19 cellular contexts compared by ENCODE assay signal in genomic region chr3:39193391-39193790, GRCh38. TPM values are rescaled to one million over a fixed set of nuclear protein-coding genes. Genes with fewer than 3 reads are reported as not detected.
DNase-seq lines count a peak whose midpoint lies in the region; ATAC-seq and TF ChIP-seq lines count a peak whose summit lies in the region.
"Had no signal": no experiment of that assay in that cellular context is flagged by ENCODE, and none has a peak within 500 bp of the region (broad histone marks: within the 10 kb centered on the region; RNA-seq: fewer than 3 reads in every experiment).

No MANE protein-coding gene starts in this region.

- no peak for TF ChIP-seq CTCF in endodermal cell (conservative IDR thresholded peaks at IDR 0.05)

- no peaks in the 10 kb centered on the region for H3K9me3 Mint-ChIP-seq in endodermal cell
- H3K9me3 Mint-ChIP-seq: central memory CD8-positive, alpha-beta T cell; natural killer cell had no signal

- H2BK12ac ChIP-seq in neuronal stem cell (ENCODE audit: low read length), result no peak overlapping the region

- peak overlapping the region; percentile 87 for H2AK5ac ChIP-seq in neuronal stem cell (ENCODE audit: low read depth, low read length)

- no peak overlapping the region for H2BK120ac ChIP-seq in neuronal stem cell (ENCODE audit: low read depth, low read length)

- H4K91ac ChIP-seq in neuronal stem cell (ENCODE audit: low read depth, low read length, poor library complexity), result no peak overlapping the region

- no peak overlapping the region for H4K8ac ChIP-seq in neuronal stem cell (ENCODE audit: low read depth, low read length)

- H3K14ac ChIP-seq in neuronal stem cell (ENCODE audit: low read length), result no peak overlapping the region

- H2BK5ac ChIP-seq in neuronal stem cell (ENCODE audit: low read length), result no peak overlapping the region

- no peaks in the 10 kb centered on the region for H3K36me3 ChIP-seq in endodermal cell (ENCODE audit: control insufficient read depth, insufficient read depth, low read length)
- H3K36me3 ChIP-seq in neuronal stem cell (replicated peaks in 1 of 2; ENCODE audit: control insufficient read depth in 2 of 2, insufficient read depth in 2 of 2, low read length in 2 of 2), result no peaks in the 10 kb centered on the region
- H3K36me3 ChIP-seq: BLaER1, esophagus squamous epithelium had no signal

- peak; percentile 81 for DNase-seq in EL
- peak; percentile 21 for DNase-seq in HK-2 (ENCODE audit: unreplicated experiment)
- peak; percentile 58 for DNase-seq in endodermal cell
- DNase-seq in neuronal stem cell (ENCODE audit: low spot score), result no peak
- no peak for DNase-seq in NCI-H2107 treated with DMSO at 0.1 percent for 48 hours (lab: John Stamatoyannopoulos, UW; ENCODE audit: unreplicated experiment)
- DNase-seq: Calu3; effector CD8-positive, alpha-beta T cell; esophagus squamous epithelium; natural killer cell; NCI-H1694; NCI-H446; stimulated activated CD4-positive, alpha-beta T cell treated with anti-CD3 and anti-CD28 coated beads, Interleukin-12 subunit alpha, Interleukin-12 subunit beta, amount 100 ng/mL, for 4 hours had no signal

- WGBS in endodermal cell (ENCODE audit: insufficient coverage in 1 of 2, insufficient read length in 1 of 2), 2 experiments, result 85% methylated on average over 7 of the region's 7 CpGs; no CpG with 5 or more reads in 1 of the 2 experiments
- no CpG with 5 or more reads among the region's 7 CpGs for WGBS in neuronal stem cell (ENCODE audit: extremely low coverage in 2 of 2, insufficient read length in 2 of 2, insufficient replicate concordance in 1 of 2), 2 donors

- no peak overlapping the region for H3K18ac ChIP-seq in neuronal stem cell (ENCODE audit: low read length)

- H3K27ac Mint-ChIP-seq in endodermal cell, result no peak overlapping the region

- H3K23ac ChIP-seq in neuronal stem cell (ENCODE audit: low read depth, low read length, poor library complexity), result no peak overlapping the region

- H3K27me3 ChIP-seq in endodermal cell (ENCODE audit: control insufficient read depth, insufficient read depth, low read length, poor library complexity, severe bottlenecking), result no peaks in the 10 kb centered on the region
- no peaks in the 10 kb centered on the region for H3K27me3 ChIP-seq in neuronal stem cell (ENCODE audit: control insufficient read depth in 3 of 3, insufficient read depth in 3 of 3, low read depth in 1 of 3, low read length in 3 of 3)
- H3K27me3 ChIP-seq: BLaER1 had no signal

- H3K27me3 Mint-ChIP-seq in endodermal cell (ENCODE audit: insufficient read depth), result peaks cover 3% of the 10 kb centered on the region
- H3K27me3 Mint-ChIP-seq: central memory CD8-positive, alpha-beta T cell had no signal

- H3K9ac ChIP-seq in endodermal cell (ENCODE audit: extremely low read depth, low read length, poor library complexity, severe bottlenecking) (no peak overlapping the region), neuronal stem cell (ENCODE audit: low read depth, low read length, poor library complexity) (no peak overlapping the region)
- H3K9ac ChIP-seq: BLaER1 had no signal

- H2AFZ ChIP-seq in neuronal stem cell (ENCODE audit: low read length), result no peak overlapping the region

- no peak overlapping the region for H3K27ac ChIP-seq in endodermal cell (ENCODE audit: low read depth, low read length)
- no peak overlapping the region for H3K27ac ChIP-seq in neuronal stem cell (replicated peaks; ENCODE audit: low read length)
- H3K27ac ChIP-seq: BLaER1, esophagus squamous epithelium had no signal

- H3K36me3 Mint-ChIP-seq in endodermal cell (ENCODE audit: low read depth), result no peaks in the 10 kb centered on the region
- H3K36me3 Mint-ChIP-seq: natural killer cell had no signal

- H3K4me3 ChIP-seq in endodermal cell (ENCODE audit: low read length), result no peak overlapping the region
- no peak overlapping the region for H3K4me3 ChIP-seq in neuronal stem cell (ENCODE audit: low read length in 2 of 2)
- H3K4me3 ChIP-seq: BLaER1, esophagus squamous epithelium, lung had no signal

- no peak overlapping the region for H3K4ac ChIP-seq in neuronal stem cell (ENCODE audit: low read length)

- no peaks in the 10 kb centered on the region for H3K9me3 ChIP-seq in endodermal cell (ENCODE audit: control insufficient read depth, low read length)
- no peaks in the 10 kb centered on the region for H3K9me3 ChIP-seq in neuronal stem cell (replicated peaks in 1 of 2; ENCODE audit: control insufficient read depth in 2 of 2, insufficient read depth in 1 of 2, low read depth in 1 of 2, low read length in 2 of 2)
- H3K9me3 ChIP-seq: BLaER1, esophagus squamous epithelium had no signal

- H3K4me1 ChIP-seq in endodermal cell (ENCODE audit: control insufficient read depth, insufficient read depth, low read length) (no peaks in the 10 kb centered on the region), neuronal stem cell (ENCODE audit: control insufficient read depth in 2 of 2, insufficient read depth in 1 of 2, low read depth in 1 of 2, low read length in 2 of 2) (peaks cover 0 to 13% of the 10 kb centered on the region in 2 donors)

- H3K4me2 ChIP-seq in neuronal stem cell (ENCODE audit: insufficient read depth, low read length, poor library complexity, severe bottlenecking), result no peak overlapping the region

- no peaks in the 10 kb centered on the region for H3K79me1 ChIP-seq in neuronal stem cell (ENCODE audit: low read depth, low read length)

- H3K4me3 Mint-ChIP-seq in endodermal cell, result no peak overlapping the region
- H3K4me3 Mint-ChIP-seq: central memory CD8-positive, alpha-beta T cell; natural killer cell had no signal

- H2BK15ac ChIP-seq in neuronal stem cell (ENCODE audit: low read length), result no peak overlapping the region

- peaks cover 10% of the 10 kb centered on the region for H3K4me1 Mint-ChIP-seq in endodermal cell

- ATAC-seq in HG03565 (IDR thresholded peaks at IDR 0.05; ENCODE audit: unreplicated experiment) (no peak), HG03432 (IDR thresholded peaks at IDR 0.05; ENCODE audit: unreplicated experiment) (no peak)

RNA-seq across cellular contexts. Expression of gene XIRP1, which starts 1.0 kb away (rescaled TPM):
- not detected for total RNA-seq in endodermal cell
- 0.07 TPM for polyA plus RNA-seq in endodermal cell (2013, experiment 1 of 2)
- polyA plus RNA-seq in endodermal cell (2013, experiment 2 of 2), result 0.08 TPM
- not detected for polyA plus RNA-seq in neuronal stem cell (2013, experiment 1 of 2)
- 0.01 TPM for polyA plus RNA-seq in neuronal stem cell (2013, experiment 2 of 2)
- total RNA-seq: Calu3, G401, glomerular endothelial cell had no signal

RNA-seq across cellular contexts. Expression of gene CSRNP1, which starts 40.0 kb away (rescaled TPM):
- 10 to 100 TPM in 1 of 2 donors, 1 to 10 TPM in 1; 9.2 to 11.1 TPM for total RNA-seq in endodermal cell
- 7.5 TPM for polyA plus RNA-seq in endodermal cell (2013, experiment 1 of 2)
- 8.0 TPM for polyA plus RNA-seq in endodermal cell (2013, experiment 2 of 2)
- polyA plus RNA-seq in neuronal stem cell (2013, experiment 1 of 2), result 4.6 TPM
- polyA plus RNA-seq in neuronal stem cell (2013, experiment 2 of 2), result 4.5 TPM

Comparison
In these comparisons a context has a peak if more than half of its experiments do, and no peak if none do; other contexts are left out.
1. DNase-seq: peak in EL (single experiment), HK-2 (single experiment) and endodermal cell (single experiment); none in neuronal stem cell (single experiment) and NCI-H2107 treated with DMSO at 0.1 percent for 48 hours (single experiment).